In the genomic region with DNA sequence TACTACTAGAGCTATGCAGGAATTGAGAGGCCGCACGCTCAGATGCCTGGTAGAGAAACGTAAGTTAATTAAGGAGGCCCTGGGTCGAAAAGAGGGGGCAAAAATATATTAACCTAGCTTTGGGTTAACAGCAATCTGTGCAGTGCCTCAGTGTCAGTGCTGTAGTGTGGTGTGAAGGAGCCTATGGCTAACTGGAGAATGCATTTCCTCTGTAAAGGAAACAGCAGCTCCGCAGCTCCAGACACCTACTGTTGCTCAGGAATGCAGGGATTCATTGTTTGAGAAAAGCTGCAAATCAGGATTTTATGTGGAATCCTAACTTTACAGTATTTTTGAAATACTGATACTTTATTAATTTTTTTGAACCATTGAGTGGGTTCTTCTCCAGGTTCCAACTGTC, we compare ENCODE assay signal across 19 cellular contexts. TPM values are rescaled to one million over a fixed set of nuclear protein-coding genes. Genes with fewer than 3 reads are reported as not detected.
DNase-seq lines count a peak whose midpoint lies in the region; ATAC-seq and TF ChIP-seq lines count a peak whose summit lies in the region.
"Had no signal": no experiment of that assay in that cellular context is flagged by ENCODE, and none has a peak within 500 bp of the region (broad histone marks: within the 10 kb centered on the region; RNA-seq: fewer than 3 reads in every experiment).

No MANE protein-coding gene starts in this region.

- H3K18ac ChIP-seq in mesendoderm (ENCODE audit: low read length): peak overlapping the region; percentile 77

- H4K20me1 ChIP-seq in GM23338 (replicated peaks; ENCODE audit: insufficient read depth): no peaks in the 10 kb centered on the region; the same call in 1 of the 2 replicates

- no peak overlapping the region for H3K4ac ChIP-seq in mesendoderm (ENCODE audit: low read depth, low read length)

- H3K9me3 Mint-ChIP-seq in GM23338 (no peaks in the 10 kb centered on the region), endodermal cell (no peaks in the 10 kb centered on the region)
- H3K9me3 Mint-ChIP-seq: CD8-positive, alpha-beta memory T cell had no signal

- H2BK120ac ChIP-seq in mesendoderm (ENCODE audit: low read depth, low read length): no peak overlapping the region

- no peak overlapping the region for H4K8ac ChIP-seq in mesendoderm (ENCODE audit: low read depth, low read length)

- H3K27me3 Mint-ChIP-seq in GM23338 (ENCODE audit: insufficient read depth, low read depth, poor library complexity): peaks cover 2% of the 10 kb centered on the region
- no peaks in the 10 kb centered on the region for H3K27me3 Mint-ChIP-seq in endodermal cell (ENCODE audit: insufficient read depth)
- H3K27me3 Mint-ChIP-seq: CD4-positive, CD25-positive, alpha-beta regulatory T cell; CD8-positive, alpha-beta memory T cell; IgD-negative memory B cell had no signal

- no peak overlapping the region for H2BK15ac ChIP-seq in mesendoderm (replicated peaks; ENCODE audit: low read depth)

- H3K4me2 ChIP-seq in GM23338 (0 out of 2 replicates have a peak overlapping the region, but pooled peaks have one; percentile 34), mesendoderm (ENCODE audit: low read length) (no peak overlapping the region)

- no peak overlapping the region for H2BK5ac ChIP-seq in mesendoderm (ENCODE audit: low read length)

- no peaks in the 10 kb centered on the region for H3K9me3 ChIP-seq in HUES6 (ENCODE audit: control insufficient read depth, insufficient read depth, low read depth, low read length)
- no peaks in the 10 kb centered on the region for H3K9me3 ChIP-seq in endodermal cell (ENCODE audit: control insufficient read depth, low read length)
- H3K9me3 ChIP-seq: BE2C had no signal

- H3K4me3 ChIP-seq in GM23338 (no peak overlapping the region), HUES6 (ENCODE audit: low read depth, low read length) (no peak overlapping the region), endodermal cell (ENCODE audit: low read length) (no peak overlapping the region), mesendoderm (ENCODE audit: low read length) (no peak overlapping the region)
- H3K4me3 ChIP-seq: GM23248 had no signal

- 0 out of 2 replicates have a peak, but pooled peaks cover 5% of the 10 kb centered on the region for H3K9me2 ChIP-seq in GM23338 (ENCODE audit: insufficient read depth)

- H3K36me3 Mint-ChIP-seq in GM23338 (ENCODE audit: low read depth) (peaks cover 29% of the 10 kb centered on the region), endodermal cell (ENCODE audit: low read depth) (peaks cover 94% of the 10 kb centered on the region)
- H3K36me3 Mint-ChIP-seq: CD4-positive, CD25-positive, alpha-beta regulatory T cell; IgD-negative memory B cell had no signal

- no peak for TF ChIP-seq CTCF in GM23338 (conservative IDR thresholded peaks at IDR 0.05; ENCODE audit: low read depth in 2 of 2)
- TF ChIP-seq CTCF in endodermal cell (conservative IDR thresholded peaks at IDR 0.05): no peak

- peaks cover 8% of the 10 kb centered on the region; the same call in 1 of the 2 replicates for H3K36me3 ChIP-seq in GM23338 (ENCODE audit: insufficient read depth)
- peaks cover 68% of the 10 kb centered on the region for H3K36me3 ChIP-seq in HUES6 (ENCODE audit: control insufficient read depth, insufficient read depth, low read length)
- peaks cover 98% of the 10 kb centered on the region for H3K36me3 ChIP-seq in endodermal cell (ENCODE audit: control insufficient read depth, insufficient read depth, low read length)
- H3K36me3 ChIP-seq in mesendoderm (ENCODE audit: control insufficient read depth, insufficient read depth, low read length): peaks cover 18% of the 10 kb centered on the region
- H3K36me3 ChIP-seq: BE2C had no signal

- peak; percentile 31 for DNase-seq in GM23338 (ENCODE audit: low spot score)
- DNase-seq in endodermal cell: no peak
- DNase-seq in mesendoderm: peak; percentile 64
- DNase-seq in DMS114 treated with DMSO at 0.1 percent for 48 hours (lab: John Stamatoyannopoulos, UW; ENCODE audit: unreplicated experiment): no peak
- DNase-seq: ACHN; BE2C; C1 segment of cervical spinal cord; CD4-positive, CD25-positive, alpha-beta regulatory T cell; CD8-positive, alpha-beta memory T cell; COR-L47; DMS 273 treated with DMSO at 0.1 percent for 48 hours; GM23248; H7; KBM-7 had no signal

- 86 to 88% methylated on average over 5 of the region's 5 CpGs for WGBS in endodermal cell (ENCODE audit: insufficient coverage in 1 of 2, insufficient read length in 1 of 2), 2 experiments
- no CpG with 5 or more reads among the region's 5 CpGs for WGBS in mesendoderm (ENCODE audit: extremely low coverage, insufficient coverage, low lambda C conversion rate)

- H3K9ac ChIP-seq in HUES6 (ENCODE audit: low read length): no peak overlapping the region
- no peak overlapping the region for H3K9ac ChIP-seq in endodermal cell (ENCODE audit: extremely low read depth, low read length, poor library complexity, severe bottlenecking)
- H3K9ac ChIP-seq in mesendoderm (ENCODE audit: low read length): peak overlapping the region; percentile 12
- H3K9ac ChIP-seq: GM23248 had no signal

- H3K4me1 Mint-ChIP-seq in GM23338 (peaks cover 26% of the 10 kb centered on the region), endodermal cell (peaks cover 49% of the 10 kb centered on the region)
- H3K4me1 Mint-ChIP-seq: IgD-negative memory B cell had no signal

- H3K79me2 ChIP-seq in GM23338 (replicated peaks; ENCODE audit: insufficient read depth) (peaks cover 33% of the 10 kb centered on the region), mesendoderm (ENCODE audit: control insufficient read depth, insufficient read depth, low read length) (peaks cover 60% of the 10 kb centered on the region)

- peak overlapping the region; percentile 34 for H3K56ac ChIP-seq in mesendoderm (ENCODE audit: low read length)

- H3K4me3 Mint-ChIP-seq in GM23338: no peak overlapping the region
- H3K4me3 Mint-ChIP-seq in endodermal cell: no peak overlapping the region
- H3K4me3 Mint-ChIP-seq: CD4-positive, CD25-positive, alpha-beta regulatory T cell; CD8-positive, alpha-beta memory T cell; IgD-negative memory B cell had no signal

- H3K27me3 ChIP-seq in GM23338 (ENCODE audit: insufficient read depth) (no peaks in the 10 kb centered on the region), HUES6 (ENCODE audit: control insufficient read depth, insufficient read depth, low read length) (no peaks in the 10 kb centered on the region), endodermal cell (ENCODE audit: control insufficient read depth, insufficient read depth, low read length, poor library complexity, severe bottlenecking) (no peaks in the 10 kb centered on the region), mesendoderm (ENCODE audit: insufficient read depth, low read length, poor library complexity) (no peaks in the 10 kb centered on the region)
- H3K27me3 ChIP-seq: BE2C had no signal

- H3F3A ChIP-seq in GM23338 (replicated peaks; ENCODE audit: low read depth): no peaks in the 10 kb centered on the region

- H3K27ac Mint-ChIP-seq in GM23338: peak overlapping the region; percentile 74; the same call in 1 of the 2 replicates
- peak overlapping the region; percentile 89 for H3K27ac Mint-ChIP-seq in endodermal cell
- H3K27ac Mint-ChIP-seq: CD4-positive, CD25-positive, alpha-beta regulatory T cell; IgD-negative memory B cell had no signal

- peak overlapping the region; percentile 7 for H3K23ac ChIP-seq in mesendoderm (ENCODE audit: low read length)

- peaks cover 42% of the 10 kb centered on the region for H3K79me1 ChIP-seq in mesendoderm (ENCODE audit: low read length)

- peak overlapping the region; percentile 61; the same call in 1 of the 2 replicates for H3K27ac ChIP-seq in GM23338 (ENCODE audit: low read depth)
- H3K27ac ChIP-seq in HUES6 (ENCODE audit: low read depth, low read length): peak overlapping the region; percentile 51; the same call in 1 of the 2 replicates
- H3K27ac ChIP-seq in endodermal cell (ENCODE audit: low read depth, low read length): no peak overlapping the region
- H3K27ac ChIP-seq in mesendoderm (ENCODE audit: low read depth, low read length): peak overlapping the region; percentile 56
- H3K27ac ChIP-seq: GM23248 had no signal

- H2AFZ ChIP-seq in GM23338: no peak overlapping the region
- H2AFZ ChIP-seq: GM23248 had no signal

- H2AK5ac ChIP-seq in mesendoderm (ENCODE audit: low read length): no peak overlapping the region

- ATAC-seq in GM23338 (peak; percentile 62), HG02610 (IDR thresholded peaks at IDR 0.05; ENCODE audit: unreplicated experiment) (no peak), GM19351 (IDR thresholded peaks at IDR 0.05; ENCODE audit: unreplicated experiment) (no peak)
- ATAC-seq: HepG2 had no signal

- peaks cover 14% of the 10 kb centered on the region for H3K4me1 ChIP-seq in GM23338 (ENCODE audit: insufficient read depth)
- H3K4me1 ChIP-seq in HUES6 (ENCODE audit: control insufficient read depth, insufficient read depth, low read length): peaks cover 12% of the 10 kb centered on the region
- peaks cover 16% of the 10 kb centered on the region for H3K4me1 ChIP-seq in endodermal cell (ENCODE audit: control insufficient read depth, insufficient read depth, low read length)
- H3K4me1 ChIP-seq in mesendoderm (ENCODE audit: control insufficient read depth, low read depth, low read length): peaks cover 10% of the 10 kb centered on the region
- H3K4me1 ChIP-seq: BE2C had no signal

- H4K5ac ChIP-seq in mesendoderm (ENCODE audit: low read length): no peak overlapping the region

RNA-seq across cellular contexts. Expression of a gene that starts 18.4 kb away (rescaled TPM):
- 11.7 and 14.4 TPM in 2 replicates for total RNA-seq in GM23338 (2014; rRNA removed; shearing (Covaris generic))
- polyA plus RNA-seq in GM23338 (2016; fragmentation: Nextera tagmentation; extraction: Ambion mirVana): 3.3 and 4.4 TPM in 2 replicates
- total RNA-seq in endodermal cell: 10 to 100 TPM; 47.2 to 66.4 TPM
- 14.6 TPM for polyA plus RNA-seq in endodermal cell (2013, experiment 1 of 2)
- 16.4 TPM for polyA plus RNA-seq in endodermal cell (2013, experiment 2 of 2)
- 71.3 TPM for polyA plus RNA-seq in mesendoderm (2013, experiment 1 of 2)
- 69.6 TPM for polyA plus RNA-seq in mesendoderm (2013, experiment 2 of 2)

Comparison
In these comparisons a context has a peak if more than half of its experiments do, and no peak if none do; other contexts are left out.
1. DNase-seq: peak in GM23338 (single experiment) and mesendoderm (single experiment); none in endodermal cell (single experiment) and DMS114 treated with DMSO at 0.1 percent for 48 hours (single experiment).